Comparison of ENCODE assay signal across 8 cellular contexts in genomic region chr2:219249203-219249980, GRCh38. TPM values are rescaled to one million over a fixed set of nuclear protein-coding genes. Genes with fewer than 3 reads are reported as not detected.
DNase-seq lines count a peak whose midpoint lies in the region; ATAC-seq and TF ChIP-seq lines count a peak whose summit lies in the region.

No MANE protein-coding gene starts in this region.

- peaks cover 14% of the 10 kb centered on the region for H3K79me2 ChIP-seq in DND-41 (ENCODE audit: insufficient read depth, low read length)
- H3K79me2 ChIP-seq in Karpas-422 (ENCODE audit: low read length), result peaks cover 43% of the 10 kb centered on the region
- peaks cover 11% of the 10 kb centered on the region for H3K79me2 ChIP-seq in neural progenitor cell (ENCODE audit: low read depth)

- peak; percentile 41 for DNase-seq in DND-41
- peak; percentile 56 for DNase-seq in Karpas-422
- peak; percentile 20 for DNase-seq in SK-N-MC (ENCODE audit: low read depth, low spot score)
- peak; percentile 89 to 90 for DNase-seq in breast epithelium (ENCODE audit: low spot score in 2 of 2)
- DNase-seq in islet precursor cell, result peak; percentile 61
- peak; percentile 89 for DNase-seq in spleen
- no peak for DNase-seq in neural progenitor cell (ENCODE audit: low spot score)

- peaks cover 35% of the 10 kb centered on the region for H3K27me3 Mint-ChIP-seq in neural progenitor cell (ENCODE audit: insufficient read depth, low read depth)

- H3K4me3 ChIP-seq in DND-41 (ENCODE audit: low read depth in 1 of 2, low read length in 2 of 2), result no peak overlapping the region
- peak overlapping the region; percentile 16; the same call in 1 of the 2 replicates for H3K4me3 ChIP-seq in Karpas-422 (ENCODE audit: low read length)
- peak overlapping the region; percentile 34 for H3K4me3 ChIP-seq in SK-N-MC
- peak overlapping the region in 1 of 3 donors; percentile 43 for H3K4me3 ChIP-seq in breast epithelium
- H3K4me3 ChIP-seq in spleen, result peak overlapping the region; percentile 2 to 94 (median 33)
- no peak overlapping the region for H3K4me3 ChIP-seq in neural progenitor cell

- no peaks in the 10 kb centered on the region for H3K9me2 ChIP-seq in Karpas-422 (replicated peaks; ENCODE audit: insufficient read depth, low read length)

- H3K27ac ChIP-seq in DND-41 (ENCODE audit: low read length), result 0 out of 2 replicates have a peak overlapping the region, but pooled peaks have one; percentile 10
- peak overlapping the region; percentile 83 for H3K27ac ChIP-seq in Karpas-422 (ENCODE audit: low read length)
- peak overlapping the region; percentile 87 for H3K27ac ChIP-seq in SK-N-MC
- H3K27ac ChIP-seq in breast epithelium, result peak overlapping the region; percentile 93 to 98
- H3K27ac ChIP-seq in spleen, result peak overlapping the region; percentile 73 to 99 (median 94)
- H3K27ac ChIP-seq in neural progenitor cell, result no peak overlapping the region

- H3K9me3 ChIP-seq in DND-41 (ENCODE audit: insufficient read depth, low read length, severe bottlenecking) (no peaks in the 10 kb centered on the region), Karpas-422 (ENCODE audit: low read length) (no peaks in the 10 kb centered on the region), SK-N-MC (ENCODE audit: low read depth, low read length) (no peaks in the 10 kb centered on the region), breast epithelium (no peaks in the 10 kb centered on the region), spleen (no peaks in the 10 kb centered on the region), neural progenitor cell (ENCODE audit: low read depth) (no peaks in the 10 kb centered on the region)

- ATAC-seq in DND-41 (ENCODE audit: insufficient read depth, low read depth) (no peak), GM21447 (IDR thresholded peaks at IDR 0.05; ENCODE audit: unreplicated experiment) (peak; percentile 45)

- TF ChIP-seq POLR2A in breast epithelium (IDR thresholded peaks at IDR 0.05) (no peak), spleen (IDR thresholded peaks at IDR 0.05) (peak; percentile 9 to 33 (median 30))

- H3K9ac ChIP-seq in DND-41 (ENCODE audit: low read depth, low read length) (no peak overlapping the region), Karpas-422 (ENCODE audit: low read length) (peak overlapping the region; percentile 54), SK-N-MC (ENCODE audit: insufficient read length) (peak overlapping the region; percentile 6), neural progenitor cell (no peak overlapping the region)

- H3F3A ChIP-seq in neural progenitor cell (ENCODE audit: low read depth), result peaks cover 11% of the 10 kb centered on the region

- TF ChIP-seq CTCF in DND-41 (IDR thresholded peaks at IDR 0.05; ENCODE audit: borderline replicate concordance, extremely low read depth, low read length, poor library complexity, severe bottlenecking) (no peak), breast epithelium (IDR thresholded peaks at IDR 0.05) (no peak), spleen (IDR thresholded peaks at IDR 0.05 in 8 of 11, conservative IDR thresholded peaks at IDR 0.05 in 3 of 11) (peak in 1 of 11 experiments; percentile 7), neural progenitor cell (IDR thresholded peaks at IDR 0.05) (no peak)

- H3K4me1 ChIP-seq in DND-41 (ENCODE audit: insufficient read depth, low read length), result peaks cover 70% of the 10 kb centered on the region
- peaks cover 75% of the 10 kb centered on the region for H3K4me1 ChIP-seq in Karpas-422 (ENCODE audit: low read length)
- H3K4me1 ChIP-seq in breast epithelium, result peaks cover 21 to 24% of the 10 kb centered on the region in 2 donors
- H3K4me1 ChIP-seq in spleen, result peaks cover 55 to 98% (median 86%) of the 10 kb centered on the region in 6 donors
- H3K4me1 ChIP-seq in neural progenitor cell, result peaks cover 7% of the 10 kb centered on the region

- WGBS in spleen, 5 donors, result 10 to 19% (median 11%) methylated on average over 6 to 7 of the region's 7 CpGs

- peaks cover 50% of the 10 kb centered on the region for H4K20me1 ChIP-seq in DND-41 (ENCODE audit: insufficient read depth, low read length)
- H4K20me1 ChIP-seq in Karpas-422 (ENCODE audit: insufficient read depth, low read depth, low read length), result peaks cover 19% of the 10 kb centered on the region; the same call in 1 of the 2 replicates
- peaks cover 5% of the 10 kb centered on the region for H4K20me1 ChIP-seq in neural progenitor cell (ENCODE audit: low read depth)

- no peak overlapping the region for H3K4me2 ChIP-seq in DND-41 (ENCODE audit: insufficient read depth, low read length)
- H3K4me2 ChIP-seq in Karpas-422 (ENCODE audit: low read depth, low read length, poor library complexity, severe bottlenecking), result peak overlapping the region; percentile 39
- no peak overlapping the region for H3K4me2 ChIP-seq in neural progenitor cell

- peaks cover 20% of the 10 kb centered on the region for H3K4me1 Mint-ChIP-seq in neural progenitor cell

- peaks cover 6% of the 10 kb centered on the region for H3K36me3 ChIP-seq in DND-41 (ENCODE audit: insufficient read depth, low read length)
- no peaks in the 10 kb centered on the region; the same call in 1 of the 2 replicates for H3K36me3 ChIP-seq in Karpas-422 (ENCODE audit: insufficient read depth, low read length)
- H3K36me3 ChIP-seq in SK-N-MC (ENCODE audit: insufficient read depth, low read length), result no peaks in the 10 kb centered on the region; the same call in 1 of the 2 replicates
- H3K36me3 ChIP-seq in breast epithelium, result no peaks in the 10 kb centered on the region
- peaks cover 0 to 53% (median 23%) of the 10 kb centered on the region in 6 donors for H3K36me3 ChIP-seq in spleen
- H3K36me3 ChIP-seq in neural progenitor cell, result no peaks in the 10 kb centered on the region

- no peak overlapping the region for H3K27ac Mint-ChIP-seq in neural progenitor cell

- no peak overlapping the region for H3K4me3 Mint-ChIP-seq in neural progenitor cell

- no peaks in the 10 kb centered on the region for H3K9me3 Mint-ChIP-seq in neural progenitor cell

- intact Hi-C loops in breast epithelium (cut with DNase I; ENCODE audit: low total_unique reads) (no loop called here), spleen (cut with DNase I; ENCODE audit: low total_unique reads) (no loop called here)

- H2AFZ ChIP-seq in DND-41 (ENCODE audit: low read depth, low read length) (no peak overlapping the region), Karpas-422 (ENCODE audit: low read length) (no peak overlapping the region), neural progenitor cell (replicated peaks) (no peak overlapping the region)

- peaks cover 2% of the 10 kb centered on the region for H3K36me3 Mint-ChIP-seq in neural progenitor cell

- H3K27me3 ChIP-seq in DND-41 (ENCODE audit: insufficient read depth, low read length, poor library complexity) (peaks cover 29% of the 10 kb centered on the region), Karpas-422 (ENCODE audit: low read length) (no peaks in the 10 kb centered on the region), breast epithelium (no peaks in the 10 kb centered on the region), spleen (replicated peaks in 1 of 7) (peaks cover 0 to 6% (median 0%) of the 10 kb centered on the region in 7 donors), neural progenitor cell (peaks cover 36% of the 10 kb centered on the region)

RNA-seq across cellular contexts. Expression of gene TUBA4B, which starts 3.7 kb away (rescaled TPM):
- not detected in 2 replicates for total RNA-seq in Karpas-422 (2014; rRNA removed; shearing (Covaris generic); ENCODE audit: low replicate concordance)
- total RNA-seq in breast epithelium, result under 1 TPM in 1 of 3 donors, not detected in 2; 0.16 TPM
- not detected for total RNA-seq in spleen
- not detected for polyA plus RNA-seq in spleen
- not detected in 2 replicates for total RNA-seq in neural progenitor cell (ENCODE audit: low replicate concordance)

RNA-seq across cellular contexts. Expression of gene STK16, which starts 4.1 kb away (rescaled TPM):
- total RNA-seq in Karpas-422 (2014; rRNA removed; shearing (Covaris generic); ENCODE audit: low replicate concordance), result 22.8 and 30.7 TPM in 2 replicates
- total RNA-seq in breast epithelium, result 10 to 100 TPM; 13.1 to 18.1 (median 16.4) TPM
- 10 to 100 TPM; 17.0 to 30.5 (median 22.8) TPM for total RNA-seq in spleen
- 10 to 100 TPM; 33.6 to 47.6 (median 44.2) TPM for polyA plus RNA-seq in spleen
- total RNA-seq in neural progenitor cell (ENCODE audit: low replicate concordance), result 19.9 and 26.8 TPM in 2 replicates

RNA-seq across cellular contexts. Expression of gene GLB1L, which starts 4.1 kb away (rescaled TPM):
- 4.3 and 6.4 TPM in 2 replicates for total RNA-seq in Karpas-422 (2014; rRNA removed; shearing (Covaris generic); ENCODE audit: low replicate concordance)
- total RNA-seq in breast epithelium (10 to 100 TPM; 10.2 to 15.7 (median 11.8) TPM), spleen (1 to 10 TPM; 2.3 to 9.6 (median 8.9) TPM), neural progenitor cell (ENCODE audit: low replicate concordance) (7.2 and 14.7 TPM in 2 replicates)
- 1 to 10 TPM; 3.0 to 4.1 (median 3.6) TPM for polyA plus RNA-seq in spleen

RNA-seq across cellular contexts. Expression of gene TUBA4A, which starts 4.3 kb away (rescaled TPM):
- 32.6 and 61.8 TPM in 2 replicates for total RNA-seq in Karpas-422 (2014; rRNA removed; shearing (Covaris generic); ENCODE audit: low replicate concordance)
- total RNA-seq in breast epithelium (10 to 100 TPM in 2 of 3 donors, 1 to 10 TPM in 1; 5.4 to 73.3 (median 48.8) TPM), spleen (100 to 1,000 TPM in 1 of 7 donors, 10 to 100 TPM in 6; 60.2 to 120 (median 73.4) TPM), neural progenitor cell (ENCODE audit: low replicate concordance) (0.56 TPM in 1 of 2 replicates, not detected in the other)
- polyA plus RNA-seq in spleen, result 10 to 100 TPM; 70.6 to 89.2 (median 73.4) TPM

RNA-seq across cellular contexts. Expression of gene ANKZF1, which starts 19.8 kb away (rescaled TPM):
- total RNA-seq in Karpas-422 (2014; rRNA removed; shearing (Covaris generic); ENCODE audit: low replicate concordance), result 159 and 230 TPM in 2 replicates
- 100 to 1,000 TPM in 1 of 3 donors, 10 to 100 TPM in 2; 29.3 to 101 (median 67.8) TPM for total RNA-seq in breast epithelium
- total RNA-seq in spleen, result 100 to 1,000 TPM in 1 of 7 donors, 10 to 100 TPM in 6; 68.3 to 141 (median 74.0) TPM
- 10 to 100 TPM; 30.5 to 70.2 (median 54.7) TPM for polyA plus RNA-seq in spleen
- total RNA-seq in neural progenitor cell (ENCODE audit: low replicate concordance), result 65.9 and 76.3 TPM in 2 replicates

Comparison
In these comparisons a context has a peak if more than half of its experiments do, and no peak if none do; other contexts are left out.
1. H3K4me3 ChIP-seq: peak in Karpas-422 (single experiment), SK-N-MC (single experiment) and spleen (8 of 8); none in DND-41 (0 of 2) and neural progenitor cell (single experiment).
2. H3K9ac ChIP-seq: peak in Karpas-422 (single experiment) and SK-N-MC (single experiment); none in DND-41 (single experiment) and neural progenitor cell (single experiment).